8 cellular contexts compared by ENCODE assay signal in genomic region chr14:45135659-45136314, GRCh38. TPM values are rescaled to one million over a fixed set of nuclear protein-coding genes. Genes with fewer than 3 reads are reported as not detected.
A peak's percentile ranks its signal among the peaks of the same experiment; 100 is the strongest.
DNase-seq lines count a peak whose midpoint lies in the region; ATAC-seq, FAIRE-seq and TF ChIP-seq lines count a peak whose summit lies in the region.

Gene FANCM (plus strand): TSS chr14:45135930. CDS start chr14:45136032, 102 bp downstream.

- peak; percentile 32 for FAIRE-seq in astrocyte (lab: Jason Lieb, UNC)

- ATAC-seq in HG02938 (IDR thresholded peaks at IDR 0.05; ENCODE audit: unreplicated experiment) (peak; percentile 35), right cardiac atrium (peak; percentile 78 to 80), aorta (ENCODE audit: low FRiP score) (peak; percentile 92)

- H3K9me3 Mint-ChIP-seq in T-helper 2 cell treated with Interferon-gamma antibody and Interleukin-4, amounts not matched to agents 5 μg/mL and 100 μg/mL, for 36 hours, result no peaks in the 10 kb centered on the region
- H3K9me3 Mint-ChIP-seq in astrocyte (ENCODE audit: unreplicated experiment), result no peaks in the 10 kb centered on the region

- no peak for TF ChIP-seq CTCF in astrocyte (IDR thresholded peaks at IDR 0.05; ENCODE audit: insufficient read depth, low read depth, low read length)

- H3K4me1 Mint-ChIP-seq in T-helper 2 cell treated with Interferon-gamma antibody and Interleukin-4, amounts not matched to agents 5 μg/mL and 100 μg/mL, for 36 hours (ENCODE audit: low read depth), result peaks cover 30% of the 10 kb centered on the region
- H3K4me1 Mint-ChIP-seq in astrocyte (ENCODE audit: low read depth, unreplicated experiment), result peaks cover 16% of the 10 kb centered on the region

- H3K4me2 ChIP-seq in astrocyte (ENCODE audit: low read length), result peak within 1 kb of the TSS; percentile 85

- H3K4me1 ChIP-seq in astrocyte (ENCODE audit: insufficient read depth, low read length) (peaks cover 16% of the 10 kb centered on the region), right cardiac atrium (ENCODE audit: control insufficient read depth, insufficient read depth, low read length) (no peaks in the 10 kb centered on the region), aorta (ENCODE audit: control insufficient read depth in 1 of 2, insufficient read depth in 2 of 2, low read length in 2 of 2) (peaks cover 0 to 3% of the 10 kb centered on the region in 2 donors)

- peaks cover 81% of the 10 kb centered on the region for H3K79me2 ChIP-seq in astrocyte (ENCODE audit: insufficient read depth, low read length)

- H3K4me3 Mint-ChIP-seq in T-helper 2 cell treated with Interferon-gamma antibody and Interleukin-4, amounts not matched to agents 5 μg/mL and 100 μg/mL, for 36 hours, result peak within 1 kb of the TSS; percentile 100
- peak within 1 kb of the TSS; percentile 98 for H3K4me3 Mint-ChIP-seq in astrocyte (ENCODE audit: unreplicated experiment)

- H4K20me1 ChIP-seq in astrocyte (ENCODE audit: insufficient read depth, low read length), result no peaks in the 10 kb centered on the region

- H3K27ac Mint-ChIP-seq in T-helper 2 cell treated with Interferon-gamma antibody and Interleukin-4, amounts not matched to agents 5 μg/mL and 100 μg/mL, for 36 hours, result peak within 1 kb of the TSS; percentile 97
- peak within 1 kb of the TSS; percentile 92 for H3K27ac Mint-ChIP-seq in astrocyte (ENCODE audit: unreplicated experiment)

- H3K27ac ChIP-seq in astrocyte (ENCODE audit: low read depth, low read length), result peak within 1 kb of the TSS; percentile 74
- H3K27ac ChIP-seq in right cardiac atrium (ENCODE audit: low read length), result peak within 1 kb of the TSS; percentile 92
- H3K27ac ChIP-seq in aorta (ENCODE audit: low read depth in 1 of 2, low read length in 2 of 2), result peak within 1 kb of the TSS; percentile 71 to 83

- H3K4me3 ChIP-seq in astrocyte (ENCODE audit: insufficient read depth, low read depth, low read length) (peak within 1 kb of the TSS; percentile 99), right cardiac atrium (ENCODE audit: low read length) (peak within 1 kb of the TSS; percentile 94), aorta (ENCODE audit: low read length in 2 of 2) (peak within 1 kb of the TSS; percentile 92 to 100)

- H3K27me3 Mint-ChIP-seq in T-helper 2 cell treated with Interferon-gamma antibody and Interleukin-4, amounts not matched to agents 5 μg/mL and 100 μg/mL, for 36 hours (ENCODE audit: low read depth), result no peaks in the 10 kb centered on the region
- no peaks in the 10 kb centered on the region for H3K27me3 Mint-ChIP-seq in astrocyte (ENCODE audit: low read depth, unreplicated experiment)

- peak within 1 kb of the TSS; percentile 94 for H3K9ac ChIP-seq in astrocyte (ENCODE audit: low read length)

- WGBS in right cardiac atrium, result under 1% methylated on average over 44 of the region's 44 CpGs
- 1% methylated on average over 44 of the region's 44 CpGs for WGBS in aorta, 2 donors

- TF ChIP-seq POLR2A in GM15510 (IDR thresholded peaks at IDR 0.05; ENCODE audit: borderline replicate concordance, extremely low read depth, insufficient read length), result peak; percentile 64

- peak within 1 kb of the TSS; percentile 90 for H2AFZ ChIP-seq in astrocyte (ENCODE audit: low read depth, low read length)

- H3K27me3 ChIP-seq in astrocyte (ENCODE audit: insufficient read depth, low read length), result no peaks in the 10 kb centered on the region
- H3K27me3 ChIP-seq in right cardiac atrium (ENCODE audit: control insufficient read depth, insufficient read depth), result no peaks in the 10 kb centered on the region
- H3K27me3 ChIP-seq in aorta (ENCODE audit: control insufficient read depth in 1 of 2, insufficient read depth in 2 of 2, low read length in 1 of 2), result no peaks in the 10 kb centered on the region

- intact Hi-C loops in right cardiac atrium (cut with DNase I) (loop anchor here in 1 of 4 donors (10.0 kb wide), 3 partner anchors 119 to 221 kb away; partner anchors contain the start of genes KLHL28, MIS18BP1 and TOGARAM1), aorta (cut with DNase I) (loop anchor here (2.0 to 10.0 kb wide), 3 partner anchors 117 to 239 kb away; partner anchors contain the start of gene MIS18BP1 (in 2 of the 2))

- no peaks in the 10 kb centered on the region for H3K36me3 ChIP-seq in astrocyte (ENCODE audit: insufficient read depth, low read length)
- H3K36me3 ChIP-seq in aorta (ENCODE audit: control insufficient read depth in 1 of 2, insufficient read depth in 2 of 2, low read length in 1 of 2), result no peaks in the 10 kb centered on the region

- DNase-seq in NCI-H1930 (lab: John Stamatoyannopoulos, UW) (peak; percentile 93 to 95), astrocyte (ENCODE audit: low read depth) (peak; percentile 96), right cardiac atrium (peak; percentile 90 to 93 (median 92)), putamen (ENCODE audit: low spot score) (peak; percentile 96), aorta (peak; percentile 90 to 93)
- DNase-seq in T-helper 2 cell treated with Interferon-gamma antibody and Interleukin-4, amounts not matched to agents 5 μg/mL and 100 μg/mL, for 36 hours (ENCODE audit: low spot score), result peak; percentile 88

- H3K36me3 Mint-ChIP-seq in T-helper 2 cell treated with Interferon-gamma antibody and Interleukin-4, amounts not matched to agents 5 μg/mL and 100 μg/mL, for 36 hours (ENCODE audit: low read depth), result peaks cover 9% of the 10 kb centered on the region
- no peaks in the 10 kb centered on the region for H3K36me3 Mint-ChIP-seq in astrocyte (ENCODE audit: low read depth, unreplicated experiment)

- no peaks in the 10 kb centered on the region for H3K9me3 ChIP-seq in astrocyte (ENCODE audit: insufficient read depth, low read depth, low read length)
- H3K9me3 ChIP-seq in right cardiac atrium (ENCODE audit: control insufficient read depth, low read length), result no peaks in the 10 kb centered on the region
- H3K9me3 ChIP-seq in aorta (ENCODE audit: control insufficient read depth, low read length), result no peaks in the 10 kb centered on the region

RNA-seq across cellular contexts. Expression of gene FANCM, which starts in this region (rescaled TPM):
- total RNA-seq in astrocyte (4.2 and 5.4 TPM in 2 replicates), right cardiac atrium (1 to 10 TPM; 2.9 to 4.1 (median 3.9) TPM), aorta (1 to 10 TPM; 5.5 to 6.8 TPM)
- polyA plus RNA-seq in right cardiac atrium (1.9 TPM), aorta (1 to 10 TPM in 1 of 2 donors, under 1 TPM in 1; 0.25 to 3.5 TPM)

Comparison
In these comparisons a context has a peak if more than half of its experiments do, and no peak if none do; other contexts are left out.
1. Peak in every context shown above with its lines: DNase-seq, ATAC-seq, H3K4me3 ChIP-seq and H3K27ac ChIP-seq.
2. ATAC-seq: peak in every context shown above with its lines; median percentile 92 in aorta; 79 in right cardiac atrium; 35 in HG02938.